Comparison of ENCODE assay signal across 28 cellular contexts in genomic region chr15:88983861-88984429, GRCh38.
"Had no signal": no experiment of that assay in that cellular context is flagged by ENCODE, and none has a peak within 500 bp of the region (broad histone marks: within the 10 kb centered on the region; RNA-seq: fewer than 3 reads in every experiment).

No MANE protein-coding gene starts in this region.

- H3K4me1 ChIP-seq: sigmoid colon, upper lobe of right lung, uterus had no signal

- H3K4me1 Mint-ChIP-seq: stimulated activated effector memory CD8-positive, alpha-beta T cell treated with anti-CD3 and anti-CD28 coated beads, Interleukin-12 subunit alpha, Interleukin-12 subunit beta, amount 100 ng/mL, for 72 hours had no signal

- H3K27me3 ChIP-seq: dorsolateral prefrontal cortex, gastrocnemius medialis, ovary, sigmoid colon, stomach, thyroid gland, upper lobe of right lung, uterus had no signal

- DNase-seq: dorsolateral prefrontal cortex; effector CD8-positive, alpha-beta T cell; endodermal cell; foreskin fibroblast; gastrocnemius medialis; kidney; naive thymus-derived CD8-positive, alpha-beta T cell; nephron progenitor cell; occipital lobe; ovary; posterior cingulate gyrus; psoas muscle; right cardiac atrium; sigmoid colon; stimulated activated CD4-positive, alpha-beta T cell treated with anti-CD3 and anti-CD28 coated beads, Interleukin-2, amount 100 ng/mL, for 24 hours; stimulated activated CD4-positive, alpha-beta T cell treated with anti-CD3 and anti-CD28 coated beads, Interleukin-4, amount 100 ng/mL, for 24 hours; stimulated activated naive CD4-positive, alpha-beta T cell treated with Interleukin-2 at 50 U/mL for 16 hours; stomach; thyroid gland; upper lobe of right lung; uterus had no signal

- H3K9me3 ChIP-seq: gastrocnemius medialis, ovary, psoas muscle, sigmoid colon, stomach, thyroid gland, upper lobe of right lung, uterus had no signal

- ATAC-seq: esophagus mucosa; gastrocnemius medialis; left lobe of liver; naive thymus-derived CD8-positive, alpha-beta T cell; psoas muscle; right cardiac atrium; stimulated activated effector memory CD8-positive, alpha-beta T cell treated with anti-CD3 and anti-CD28 coated beads, Interleukin-12 subunit alpha, Interleukin-12 subunit beta, amount 100 ng/mL, for 72 hours; upper lobe of right lung had no signal

- H3K4me3 ChIP-seq: dorsolateral prefrontal cortex, gastrocnemius medialis, lung, ovary, psoas muscle, sigmoid colon, stomach, thyroid gland, upper lobe of right lung, uterus had no signal

- FAIRE-seq: colon, kidney had no signal

- H3K27ac Mint-ChIP-seq: memory B cell; naive thymus-derived CD8-positive, alpha-beta T cell; nephron progenitor cell; stimulated activated effector memory CD8-positive, alpha-beta T cell treated with anti-CD3 and anti-CD28 coated beads, Interleukin-12 subunit alpha, Interleukin-12 subunit beta, amount 100 ng/mL, for 72 hours had no signal

- H3K27ac ChIP-seq: epithelial cell of prostate, ovary, psoas muscle, sigmoid colon, stomach, thyroid gland, upper lobe of right lung had no signal

- H3K4me3 Mint-ChIP-seq: endodermal cell; memory B cell; naive thymus-derived CD8-positive, alpha-beta T cell; nephron progenitor cell; stimulated activated effector memory CD8-positive, alpha-beta T cell treated with anti-CD3 and anti-CD28 coated beads, Interleukin-12 subunit alpha, Interleukin-12 subunit beta, amount 100 ng/mL, for 72 hours had no signal

- H3K36me3 Mint-ChIP-seq: memory B cell; naive thymus-derived CD8-positive, alpha-beta T cell; stimulated activated effector memory CD8-positive, alpha-beta T cell treated with anti-CD3 and anti-CD28 coated beads, Interleukin-12 subunit alpha, Interleukin-12 subunit beta, amount 100 ng/mL, for 72 hours had no signal

- H3K9me3 Mint-ChIP-seq: memory B cell; naive thymus-derived CD8-positive, alpha-beta T cell; nephron progenitor cell; stimulated activated effector memory CD8-positive, alpha-beta T cell treated with anti-CD3 and anti-CD28 coated beads, Interleukin-12 subunit alpha, Interleukin-12 subunit beta, amount 100 ng/mL, for 72 hours had no signal

- H3K36me3 ChIP-seq: gastrocnemius medialis, ovary, sigmoid colon, stomach, thyroid gland, upper lobe of right lung, uterus had no signal
